7 cellular contexts compared by ENCODE assay signal in the genomic region with DNA sequence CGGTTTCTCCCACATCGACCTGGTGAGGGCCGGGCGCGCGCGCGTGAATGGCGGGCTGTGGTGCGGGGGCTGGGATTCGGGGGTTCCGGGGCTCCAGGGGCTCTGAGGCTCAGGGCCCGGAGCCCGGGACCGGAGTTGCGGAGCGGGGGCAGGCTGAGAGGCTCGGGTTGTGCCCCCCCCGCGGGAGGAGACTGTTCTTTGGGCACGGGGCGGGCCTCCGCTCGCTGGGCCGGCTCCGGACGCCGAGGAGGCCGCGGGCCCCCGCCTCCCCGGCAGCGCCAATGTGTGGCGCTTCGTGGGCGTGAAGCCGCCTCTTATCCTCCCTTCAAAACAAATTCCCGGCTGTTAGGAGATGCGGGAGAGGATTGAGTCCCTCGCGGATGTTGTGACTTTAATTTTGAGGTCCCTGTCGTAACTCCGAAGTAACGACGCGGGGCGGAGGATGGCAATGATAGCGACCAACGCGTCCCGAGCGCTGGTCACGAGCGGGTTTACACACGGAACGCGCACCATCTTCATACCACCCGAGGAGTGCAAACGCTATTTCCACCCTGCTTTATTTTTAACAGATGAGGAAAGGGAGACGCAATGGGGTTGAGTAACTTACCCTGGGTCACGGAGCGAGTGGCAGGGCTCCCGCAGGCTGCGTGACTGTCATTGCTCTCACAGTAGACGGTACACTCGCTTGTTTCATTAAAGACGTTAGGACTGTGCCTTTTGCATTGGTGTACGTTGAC. TPM values are rescaled to one million over a fixed set of nuclear protein-coding genes. Genes with fewer than 3 reads are reported as not detected.
DNase-seq lines count a peak whose midpoint lies in the region; ATAC-seq and TF ChIP-seq lines count a peak whose summit lies in the region.

No MANE protein-coding gene starts in this region.

- TF ChIP-seq CTCF in GM10248 (IDR thresholded peaks at IDR 0.05; ENCODE audit: control extremely low read depth, extremely low read depth, low read depth, missing control alignments) (no peak), natural killer cell (IDR thresholded peaks at IDR 0.05) (no peak)

- H3K27ac ChIP-seq in urinary bladder (ENCODE audit: low read depth), result peak overlapping the region; percentile 55

- H3K4me1 ChIP-seq in urinary bladder (ENCODE audit: insufficient read depth), result peaks cover 2% of the 10 kb centered on the region

- DNase-seq in GM10248 (ENCODE audit: extremely low spot score) (peak; percentile 68), KBM-7 (peak; percentile 35), fibroblast of gingiva (ENCODE audit: low read depth) (peak; percentile 62), natural killer cell (no peak)
- DNase-seq in activated CD4-positive, alpha-beta memory T cell treated with anti-CD3 and anti-CD28 coated beads, Interleukin-2, amount 10 ng/mL, durations not matched to agents 7 days and 5 days, result peak; percentile 51

- H3K4me3 Mint-ChIP-seq in activated CD4-positive, alpha-beta memory T cell treated with anti-CD3 and anti-CD28 coated beads, Interleukin-2, amount 10 ng/mL, durations not matched to agents 7 days and 5 days, result peak overlapping the region; percentile 97
- peak overlapping the region; percentile 91 for H3K4me3 Mint-ChIP-seq in natural killer cell

- no peaks in the 10 kb centered on the region for H3K27me3 Mint-ChIP-seq in activated CD4-positive, alpha-beta memory T cell treated with anti-CD3 and anti-CD28 coated beads, Interleukin-2, amount 10 ng/mL, durations not matched to agents 7 days and 5 days
- no peaks in the 10 kb centered on the region for H3K27me3 Mint-ChIP-seq in natural killer cell (ENCODE audit: low read depth in 2 of 2)

- no peaks in the 10 kb centered on the region for H3K9me3 Mint-ChIP-seq in activated CD4-positive, alpha-beta memory T cell treated with anti-CD3 and anti-CD28 coated beads, Interleukin-2, amount 10 ng/mL, durations not matched to agents 7 days and 5 days
- H3K9me3 Mint-ChIP-seq in natural killer cell, result no peaks in the 10 kb centered on the region

- H3K36me3 Mint-ChIP-seq in activated CD4-positive, alpha-beta memory T cell treated with anti-CD3 and anti-CD28 coated beads, Interleukin-2, amount 10 ng/mL, durations not matched to agents 7 days and 5 days (ENCODE audit: low read depth), result peaks cover 34% of the 10 kb centered on the region
- H3K36me3 Mint-ChIP-seq in natural killer cell, result no peaks in the 10 kb centered on the region

- peaks cover 35% of the 10 kb centered on the region for H3K4me1 Mint-ChIP-seq in activated CD4-positive, alpha-beta memory T cell treated with anti-CD3 and anti-CD28 coated beads, Interleukin-2, amount 10 ng/mL, durations not matched to agents 7 days and 5 days
- peaks cover 26 to 28% of the 10 kb centered on the region in 2 donors for H3K4me1 Mint-ChIP-seq in natural killer cell

- peak overlapping the region; percentile 90 for H3K27ac Mint-ChIP-seq in activated CD4-positive, alpha-beta memory T cell treated with anti-CD3 and anti-CD28 coated beads, Interleukin-2, amount 10 ng/mL, durations not matched to agents 7 days and 5 days
- H3K27ac Mint-ChIP-seq in natural killer cell, result peak overlapping the region; percentile 82 to 87

- CTCF ChIA-PET in GM10248 (lab: Yijun Ruan, JAX), result interaction anchor here (1.2 kb wide), 1 partner anchor 17 kb away, joined by 3 read pairs; no protein-coding TSS in a partner anchor
- CTCF ChIA-PET in activated CD4-positive, alpha-beta memory T cell treated with anti-CD3 and anti-CD28 coated beads, Interleukin-2, amount 10 ng/mL, durations not matched to agents 7 days and 5 days (lab: Charles Lee), result interaction anchor here (0.7 to 2.0 kb wide), 4 partner anchors 17 to 255 kb away, joined by 3 to 7 read pairs (median 4); no protein-coding TSS in a partner anchor

- no peaks in the 10 kb centered on the region for H3K36me3 ChIP-seq in urinary bladder (ENCODE audit: insufficient read depth)

- intact Hi-C loops in natural killer cell (cut with micrococcal nuclease), result loop anchor here (1.0 kb wide), 1 partner anchor 24 kb away; the partner anchor contains the start of gene PDCD2L

- ATAC-seq in GM21717 (IDR thresholded peaks at IDR 0.05; ENCODE audit: unreplicated experiment) (peak; percentile 34), natural killer cell (peak; percentile 58 to 71 (median 61))

- in situ Hi-C loops in KBM-7 (cut with MboI; ENCODE audit: low pct_unique_long_range_greater_than_20kb, low sequenced_read_pairs), result no loop called here

- under 1% methylated on average over 68 of the region's 68 CpGs for WGBS in urinary bladder

- POLR2A ChIA-PET in GM10248 (lab: Yijun Ruan, JAX), result no interaction called here
- POLR2A ChIA-PET in activated CD4-positive, alpha-beta memory T cell treated with anti-CD3 and anti-CD28 coated beads, Interleukin-2, amount 10 ng/mL, durations not matched to agents 7 days and 5 days (lab: Charles Lee), result interaction anchor here (0.9 to 3.6 kb wide), 15 partner anchors 9 to 1251 kb away, joined by 3 to 30 read pairs (median 6); partner anchors contain the start of genes GPI, LSM14A, PDCD2L and SCGB2B2

- H3K4me3 ChIP-seq in urinary bladder (ENCODE audit: low read depth, low read length), result peak overlapping the region; percentile 98

RNA-seq across cellular contexts. Expression of gene UBA2, which starts 0.5 kb away (rescaled TPM):
- total RNA-seq in activated CD4-positive, alpha-beta memory T cell treated with anti-CD3 and anti-CD28 coated beads, Interleukin-2, amount 10 ng/mL, durations not matched to agents 7 days and 5 days, result 100 to 1,000 TPM; 109 to 122 TPM
- 10 to 100 TPM; 60.5 to 74.1 (median 68.7) TPM for total RNA-seq in natural killer cell
- 119 TPM for total RNA-seq in urinary bladder
- 75.2 TPM for polyA plus RNA-seq in urinary bladder

RNA-seq across cellular contexts. Expression of gene PDCD2L, which starts 24.5 kb away (rescaled TPM):
- total RNA-seq in activated CD4-positive, alpha-beta memory T cell treated with anti-CD3 and anti-CD28 coated beads, Interleukin-2, amount 10 ng/mL, durations not matched to agents 7 days and 5 days, result 1 to 10 TPM; 8.0 to 9.7 TPM
- total RNA-seq in natural killer cell, result 1 to 10 TPM; 4.7 to 8.6 (median 5.6) TPM
- total RNA-seq in urinary bladder, result 8.1 TPM
- polyA plus RNA-seq in urinary bladder, result 13.0 TPM

RNA-seq across cellular contexts. Expression of gene WTIP, which starts 52.8 kb away (rescaled TPM):
- under 1 TPM; 0.55 to 0.85 TPM for total RNA-seq in activated CD4-positive, alpha-beta memory T cell treated with anti-CD3 and anti-CD28 coated beads, Interleukin-2, amount 10 ng/mL, durations not matched to agents 7 days and 5 days
- total RNA-seq in natural killer cell (under 1 TPM; 0.12 to 0.83 (median 0.45) TPM), urinary bladder (23.1 TPM)
- 10.5 TPM for polyA plus RNA-seq in urinary bladder

Comparison
In these comparisons a context has a peak if more than half of its experiments do, and no peak if none do; other contexts are left out.
1. RNA of gene WTIP, which starts 52.8 kb away (total RNA-seq): 23.1 TPM in urinary bladder (single experiment); 0.55 to 0.85 TPM in activated CD4-positive, alpha-beta memory T cell treated with anti-CD3 and anti-CD28 coated beads, Interleukin-2, amount 10 ng/mL, durations not matched to agents 7 days and 5 days and 0.12 to 0.83 TPM in natural killer cell; every median in the first group is over 10 times any median in the second.